10 cellular contexts compared by ENCODE assay signal in genomic region chr12:53538209-53538689, GRCh38. TPM values are rescaled to one million over a fixed set of nuclear protein-coding genes. Genes with fewer than 3 reads are reported as not detected.
DNase-seq lines count a peak whose midpoint lies in the region; ATAC-seq, FAIRE-seq and TF ChIP-seq lines count a peak whose summit lies in the region.
"Had no signal": no experiment of that assay in that cellular context is flagged by ENCODE, and none has a peak within 500 bp of the region (broad histone marks: within the 10 kb centered on the region; RNA-seq: fewer than 3 reads in every experiment).

No MANE protein-coding gene starts in this region.

- no peaks in the 10 kb centered on the region for H3K9me3 Mint-ChIP-seq in activated T-cell treated with anti-CD3 and anti-CD28 coated beads, Interleukin-2, amount 50 U/mL, for 4 hours
- H3K9me3 Mint-ChIP-seq: H9 had no signal

- H3K4me1 ChIP-seq in upper lobe of right lung: peaks cover 10% of the 10 kb centered on the region

- FAIRE-seq in islet of Langerhans (lab: Jason Lieb, UNC) (peak; percentile 78), urothelium cell line (lab: Jason Lieb, UNC) (no peak)

- H3K4me3 Mint-ChIP-seq in activated T-cell treated with anti-CD3 and anti-CD28 coated beads, Interleukin-2, amount 50 U/mL, for 4 hours: no peak overlapping the region
- H3K4me3 Mint-ChIP-seq: H9 had no signal

- H3K27me3 Mint-ChIP-seq in activated T-cell treated with anti-CD3 and anti-CD28 coated beads, Interleukin-2, amount 50 U/mL, for 4 hours (ENCODE audit: low read depth): no peaks in the 10 kb centered on the region

- H3K36me3 Mint-ChIP-seq in activated T-cell treated with anti-CD3 and anti-CD28 coated beads, Interleukin-2, amount 50 U/mL, for 4 hours (ENCODE audit: insufficient read depth): peaks cover 20% of the 10 kb centered on the region

- no peaks in the 10 kb centered on the region for H3K27me3 ChIP-seq in upper lobe of right lung
- H3K27me3 ChIP-seq: BLaER1 had no signal

- DNase-seq in SHP77 (lab: John Stamatoyannopoulos, UW): peak; percentile 7 to 13
- DNase-seq in SHP77 treated with DMSO at 0.1 percent for 48 hours (lab: John Stamatoyannopoulos, UW): no peak
- no peak for DNase-seq in upper lobe of right lung
- DNase-seq in activated T-cell treated with anti-CD3 and anti-CD28 coated beads, Interleukin-2, amount 50 U/mL, for 4 hours: no peak
- no peak for DNase-seq in urothelium cell line (ENCODE audit: low spot score)
- no peak for DNase-seq in NCI-H2171 (lab: John Stamatoyannopoulos, UW)
- DNase-seq: H9 had no signal

- H3K4me1 Mint-ChIP-seq in activated T-cell treated with anti-CD3 and anti-CD28 coated beads, Interleukin-2, amount 50 U/mL, for 4 hours (ENCODE audit: low read depth): no peaks in the 10 kb centered on the region
- H3K4me1 Mint-ChIP-seq: H9 had no signal

- H3K36me3 ChIP-seq in upper lobe of right lung: peaks cover 87% of the 10 kb centered on the region

- TF ChIP-seq CTCF in upper lobe of right lung (IDR thresholded peaks at IDR 0.05): no peak

- peak; percentile 74 for ATAC-seq in upper lobe of right lung
- no peak for ATAC-seq in activated T-cell treated with anti-CD3 and anti-CD28 coated beads, Interleukin-2, amount 50 U/mL, for 4 hours

- intact Hi-C loops in upper lobe of right lung (cut with DNase I): no loop called here

- peak overlapping the region; percentile 74 for H3K27ac ChIP-seq in angular gyrus (ENCODE audit: low read depth, low read length)
- peak overlapping the region; percentile 49 for H3K27ac ChIP-seq in upper lobe of right lung
- H3K27ac ChIP-seq: BLaER1 had no signal

- H3K4me3 ChIP-seq in upper lobe of right lung: no peak overlapping the region
- H3K4me3 ChIP-seq: BLaER1 had no signal

- no peaks in the 10 kb centered on the region for H3K9me3 ChIP-seq in upper lobe of right lung
- H3K9me3 ChIP-seq: BLaER1 had no signal

RNA-seq across cellular contexts. Expression of gene NPFF, which starts 31.0 kb away (rescaled TPM):
- total RNA-seq in upper lobe of right lung: not detected
- total RNA-seq in activated T-cell treated with anti-CD3 and anti-CD28 coated beads, Interleukin-2, amount 50 U/mL, for 4 hours: not detected
- total RNA-seq: H9 had no signal

RNA-seq across cellular contexts. Expression of gene TARBP2, which starts 37.2 kb away (rescaled TPM):
- 33.1 TPM for total RNA-seq in upper lobe of right lung
- total RNA-seq in activated T-cell treated with anti-CD3 and anti-CD28 coated beads, Interleukin-2, amount 50 U/mL, for 4 hours: 10 to 100 TPM; 62.6 to 71.4 (median 64.3) TPM

RNA-seq across cellular contexts. Expression of gene MAP3K12, which starts 39.0 kb away (rescaled TPM):
- total RNA-seq in upper lobe of right lung: 22.3 TPM
- 1 to 10 TPM; 6.5 to 8.4 (median 7.7) TPM for total RNA-seq in activated T-cell treated with anti-CD3 and anti-CD28 coated beads, Interleukin-2, amount 50 U/mL, for 4 hours

Comparison
In these comparisons a context has a peak if more than half of its experiments do, and no peak if none do; other contexts are left out.
1. DNase-seq: peak in SHP77 (2 of 2); none in SHP77 treated with DMSO at 0.1 percent for 48 hours (single experiment), upper lobe of right lung (single experiment), activated T-cell treated with anti-CD3 and anti-CD28 coated beads, Interleukin-2, amount 50 U/mL, for 4 hours (single experiment), urothelium cell line (single experiment) and NCI-H2171 (single experiment).